ENCODE assay signal across 19 cellular contexts in the genomic region with DNA sequence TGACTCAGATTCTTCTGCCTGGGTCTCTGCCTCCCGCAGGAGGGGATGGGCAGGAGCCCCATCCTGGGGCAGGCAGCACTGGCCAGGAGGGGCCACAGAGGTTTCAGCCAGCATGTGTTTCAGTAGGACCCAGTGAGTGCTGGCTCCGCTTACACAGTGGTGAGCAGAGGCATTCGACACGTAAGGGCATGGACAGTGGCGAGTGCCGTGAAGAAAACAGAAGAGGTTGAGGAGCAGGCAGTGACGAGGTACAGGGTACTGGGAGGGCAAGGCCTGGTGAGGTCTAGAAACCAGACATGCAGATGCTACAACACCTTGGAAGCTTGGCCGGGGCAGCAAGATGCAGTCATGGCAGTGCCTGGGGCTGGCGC. TPM values are rescaled to one million over a fixed set of nuclear protein-coding genes. Genes with fewer than 3 reads are reported as not detected.
A peak's percentile ranks its signal among the peaks of the same experiment; 100 is the strongest.
DNase-seq lines count a peak whose midpoint lies in the region; ATAC-seq and TF ChIP-seq lines count a peak whose summit lies in the region.
"Had no signal": no experiment of that assay in that cellular context is flagged by ENCODE, and none has a peak within 500 bp of the region (broad histone marks: within the 10 kb centered on the region; RNA-seq: fewer than 3 reads in every experiment).

No MANE protein-coding gene starts in this region.

- intact Hi-C loops in Right ventricle myocardium inferior (cut with DNase I) = no loop called here
- intact Hi-C loops in left ventricle myocardium inferior (cut with micrococcal nuclease) = no loop called here

- TF ChIP-seq POLR2A in upper lobe of left lung (IDR thresholded peaks at IDR 0.05) = no peak

- no peaks in the 10 kb centered on the region for H3K36me3 Mint-ChIP-seq in mesothelial cell of epicardium
- H3K36me3 Mint-ChIP-seq: CD4-positive, alpha-beta memory T cell had no signal

- ATAC-seq in Right ventricle myocardium inferior (peak; percentile 56), upper lobe of left lung (ENCODE audit: low FRiP score in 2 of 2) (peak; percentile 39 to 41), GM19452 (IDR thresholded peaks at IDR 0.05; ENCODE audit: unreplicated experiment) (no peak), HG03457 (IDR thresholded peaks at IDR 0.05; ENCODE audit: unreplicated experiment) (no peak)
- ATAC-seq: PC-3 had no signal

- TF ChIP-seq CTCF in left ventricle myocardium inferior (IDR thresholded peaks at IDR 0.05; ENCODE audit: borderline replicate concordance) (no peak), mesothelial cell of epicardium (IDR thresholded peaks at IDR 0.05; ENCODE audit: unreplicated experiment) (no peak), upper lobe of left lung (IDR thresholded peaks at IDR 0.05) (no peak)

- H3K27me3 ChIP-seq in left ventricle myocardium inferior (ENCODE audit: low read depth) (peaks cover 20% of the 10 kb centered on the region), upper lobe of left lung (no peaks in the 10 kb centered on the region)

- no peak overlapping the region for H3K4me3 Mint-ChIP-seq in mesothelial cell of epicardium
- H3K4me3 Mint-ChIP-seq: CD4-positive, alpha-beta memory T cell; H9 had no signal

- H3K4me3 ChIP-seq in left ventricle myocardium inferior = no peak overlapping the region
- no peak overlapping the region for H3K4me3 ChIP-seq in upper lobe of left lung

- WGBS in upper lobe of left lung, 2 donors = 76 to 91% methylated on average over 9 of the region's 9 CpGs

- H3K4me1 Mint-ChIP-seq in mesothelial cell of epicardium = peaks cover 14% of the 10 kb centered on the region
- H3K4me1 Mint-ChIP-seq: CD4-positive, alpha-beta memory T cell; H9 had no signal

- no peaks in the 10 kb centered on the region for H3K36me3 ChIP-seq in left ventricle myocardium inferior
- no peaks in the 10 kb centered on the region for H3K36me3 ChIP-seq in upper lobe of left lung

- TF ChIP-seq EP300 in upper lobe of left lung (IDR thresholded peaks at IDR 0.05) = no peak

- H3K9me3 Mint-ChIP-seq in mesothelial cell of epicardium = peaks cover 19% of the 10 kb centered on the region

- DNase-seq in Right ventricle myocardium inferior (ENCODE audit: missing footprints) (no peak), left ventricle myocardium inferior (no peak), mesothelial cell of epicardium (ENCODE audit: low spot score in 2 of 2, unreplicated experiment in 2 of 2) (no peak), upper lobe of left lung (no peak), AG08395 (ENCODE audit: low spot score) (no peak)
- DNase-seq: CD4-positive, alpha-beta memory T cell; H9; KBM-7; MV-4-11; NCI-H1417 treated with DMSO at 0.1 percent for 48 hours; NCI-H1930; NCI-H2171; NCI-H748 treated with DMSO at 0.1 percent for 48 hours; PC-3 had no signal

- no peaks in the 10 kb centered on the region for H3K27me3 Mint-ChIP-seq in mesothelial cell of epicardium (ENCODE audit: low read depth)

- no peak overlapping the region for H3K27ac ChIP-seq in left ventricle myocardium inferior (replicated peaks)
- H3K27ac ChIP-seq in cingulate gyrus (ENCODE audit: low read depth, low read length) = peak overlapping the region; percentile 72
- no peak overlapping the region for H3K27ac ChIP-seq in upper lobe of left lung
- H3K27ac ChIP-seq: 22Rv1 had no signal

- H3K9me3 ChIP-seq in left ventricle myocardium inferior (replicated peaks) = no peaks in the 10 kb centered on the region
- H3K9me3 ChIP-seq in upper lobe of left lung = no peaks in the 10 kb centered on the region

- peaks cover 14% of the 10 kb centered on the region for H3K4me1 ChIP-seq in left ventricle myocardium inferior
- H3K4me1 ChIP-seq in upper lobe of left lung = no peaks in the 10 kb centered on the region

- H3K27ac Mint-ChIP-seq in mesothelial cell of epicardium = peak overlapping the region; percentile 69
- H3K27ac Mint-ChIP-seq: CD4-positive, alpha-beta memory T cell had no signal

RNA-seq across cellular contexts. Expression of a gene that starts 41.5 kb away (rescaled TPM):
- total RNA-seq in Right ventricle myocardium inferior (0.41 TPM), left ventricle myocardium inferior (0.19 TPM), mesothelial cell of epicardium (0.75 to 0.87 TPM (median 0.81 TPM) in 3 replicates), upper lobe of left lung (under 1 TPM in 3 of 6 donors, not detected in 3; 0.03 to 0.15 (median 0.03) TPM)
- total RNA-seq: CD4-positive, alpha-beta memory T cell; NCI-H460; PC-3 had no signal

Comparison
In these comparisons a context has a peak if more than half of its experiments do, and no peak if none do; other contexts are left out.
1. ATAC-seq: peak in Right ventricle myocardium inferior (single experiment) and upper lobe of left lung (2 of 2); none in GM19452 (single experiment) and HG03457 (single experiment).